Comparison of ENCODE assay signal across 20 cellular contexts in genomic region chr6:81999270-81999669, GRCh38.
DNase-seq lines count a peak whose midpoint lies in the region; ATAC-seq, FAIRE-seq and TF ChIP-seq lines count a peak whose summit lies in the region.
"Had no signal": no experiment of that assay in that cellular context is flagged by ENCODE, and none has a peak within 500 bp of the region (broad histone marks: within the 10 kb centered on the region; RNA-seq: fewer than 3 reads in every experiment).

No MANE protein-coding gene starts in this region.

- H3K4me1 ChIP-seq in astrocyte (ENCODE audit: insufficient read depth, low read length) (peaks cover 39% of the 10 kb centered on the region), trophoblast cell (ENCODE audit: control insufficient read depth in 1 of 2, insufficient read depth in 2 of 2, low read length in 2 of 2) (peaks cover 0 to 1% of the 10 kb centered on the region in 2 experiments)

- no peak overlapping the region for H3K4ac ChIP-seq in trophoblast cell (ENCODE audit: low read depth, low read length)

- H3K4me3 ChIP-seq in astrocyte (ENCODE audit: insufficient read depth, low read depth, low read length), result no peak overlapping the region
- H3K4me3 ChIP-seq in trophoblast cell (ENCODE audit: low read depth, low read length), result no peak overlapping the region
- H3K4me3 ChIP-seq: GM23338, PC-9 had no signal

- no peaks in the 10 kb centered on the region for H3K36me3 ChIP-seq in astrocyte (ENCODE audit: insufficient read depth, low read length)
- H3K36me3 ChIP-seq in trophoblast cell (ENCODE audit: control insufficient read depth in 1 of 2, insufficient read depth in 2 of 2, low read length in 2 of 2), result no peaks in the 10 kb centered on the region

- H2AFZ ChIP-seq in astrocyte (ENCODE audit: low read depth, low read length) (no peak overlapping the region), trophoblast cell (ENCODE audit: insufficient read depth, low read length, poor library complexity) (no peak overlapping the region)
- H2AFZ ChIP-seq: GM23338, PC-9 had no signal

- no peaks in the 10 kb centered on the region for H3K36me3 Mint-ChIP-seq in astrocyte (ENCODE audit: low read depth, unreplicated experiment)
- H3K36me3 Mint-ChIP-seq: IgD-negative memory B cell had no signal

- H2BK120ac ChIP-seq in trophoblast cell (ENCODE audit: insufficient read depth, low read length, poor library complexity), result no peak overlapping the region

- H3K79me2 ChIP-seq in astrocyte (ENCODE audit: insufficient read depth, low read length) (no peaks in the 10 kb centered on the region), trophoblast cell (ENCODE audit: control insufficient read depth, insufficient read depth, low read length, poor library complexity) (no peaks in the 10 kb centered on the region)

- H2BK5ac ChIP-seq in trophoblast cell (ENCODE audit: low read depth, low read length, poor library complexity), result no peak overlapping the region

- no peak overlapping the region for H3K27ac Mint-ChIP-seq in astrocyte (ENCODE audit: unreplicated experiment)
- H3K27ac Mint-ChIP-seq: CD4-positive, alpha-beta T cell; GM23338 had no signal

- no peak overlapping the region for H3K18ac ChIP-seq in trophoblast cell (ENCODE audit: low read length)

- no peaks in the 10 kb centered on the region for H3K27me3 Mint-ChIP-seq in astrocyte (ENCODE audit: low read depth, unreplicated experiment)
- H3K27me3 Mint-ChIP-seq: CD4-positive, alpha-beta T cell had no signal

- H4K12ac ChIP-seq in trophoblast cell (ENCODE audit: low read depth, low read length), result no peak overlapping the region

- H3K4me1 Mint-ChIP-seq in astrocyte (ENCODE audit: low read depth, unreplicated experiment), result peaks cover 41% of the 10 kb centered on the region
- H3K4me1 Mint-ChIP-seq: IgD-negative memory B cell had no signal

- peaks cover 1% of the 10 kb centered on the region for H3K9me3 Mint-ChIP-seq in astrocyte (ENCODE audit: unreplicated experiment)
- H3K9me3 Mint-ChIP-seq: CD4-positive, alpha-beta T cell; GM23338 had no signal

- H3K27ac ChIP-seq in astrocyte (ENCODE audit: low read depth, low read length), result peak overlapping the region; percentile 94
- no peak overlapping the region for H3K27ac ChIP-seq in trophoblast cell (ENCODE audit: low read depth, low read length)
- H3K27ac ChIP-seq: PC-9 had no signal

- H3K79me1 ChIP-seq in trophoblast cell (ENCODE audit: low read length), result no peaks in the 10 kb centered on the region

- no peak overlapping the region for H4K8ac ChIP-seq in trophoblast cell (ENCODE audit: low read depth, low read length)

- no peaks in the 10 kb centered on the region for H4K20me1 ChIP-seq in astrocyte (ENCODE audit: insufficient read depth, low read length)

- no peak for FAIRE-seq in astrocyte (lab: Jason Lieb, UNC)

- DNase-seq in ELR (ENCODE audit: low read depth), result peak; percentile 67
- DNase-seq in M059J (ENCODE audit: low read depth), result peak; percentile 95
- DNase-seq in astrocyte (ENCODE audit: low read depth), result peak; percentile 76
- DNase-seq in trophoblast cell, result peak; percentile 75 to 86
- DNase-seq in globus pallidus (ENCODE audit: low spot score), result no peak
- no peak for DNase-seq in left lobe of liver (ENCODE audit: low spot score)
- no peak for DNase-seq in NCI-H1694 (lab: John Stamatoyannopoulos, UW)
- no peak for DNase-seq in NOMO-1 treated with dmso at 0.1 percent for 144 hours (lab: John Stamatoyannopoulos, UW; ENCODE audit: unreplicated experiment)
- DNase-seq: ACHN; CD4-positive, alpha-beta T cell; DMS79 treated with DMSO at 0.1 percent for 48 hours; NCI-H146; NCI-H345; NCI-H69; NK-92 treated with Interleukin-12 subunit alpha and Interleukin-12 subunit beta, amount 100 ng/mL, for 24 hours; PC-9; Right ventricle myocardium superior had no signal

- no peaks in the 10 kb centered on the region for H3K9me3 ChIP-seq in astrocyte (ENCODE audit: insufficient read depth, low read depth, low read length)
- no peaks in the 10 kb centered on the region for H3K9me3 ChIP-seq in trophoblast cell (ENCODE audit: insufficient read depth, low read depth, low read length)

- no peaks in the 10 kb centered on the region for H3K27me3 ChIP-seq in astrocyte (ENCODE audit: insufficient read depth, low read length)
- H3K27me3 ChIP-seq in trophoblast cell (ENCODE audit: insufficient read depth, low read length), result no peaks in the 10 kb centered on the region

- no CpG with 5 or more reads among the region's 2 CpGs for WGBS in trophoblast cell (ENCODE audit: extremely low coverage, insufficient coverage, insufficient read length)

- no peak overlapping the region for H2AK5ac ChIP-seq in trophoblast cell (ENCODE audit: low read length)

- no peak overlapping the region for H3K4me3 Mint-ChIP-seq in astrocyte (ENCODE audit: unreplicated experiment)
- H3K4me3 Mint-ChIP-seq: CD4-positive, alpha-beta T cell; GM23338; IgD-negative memory B cell had no signal

- no peak overlapping the region for H4K91ac ChIP-seq in trophoblast cell (ENCODE audit: low read depth, low read length)

- peak overlapping the region; percentile 32 for H3K9ac ChIP-seq in astrocyte (ENCODE audit: low read length)
- no peak overlapping the region for H3K9ac ChIP-seq in trophoblast cell (ENCODE audit: low read length)

- H3K14ac ChIP-seq in trophoblast cell (ENCODE audit: low read length), result no peak overlapping the region

- H3K4me2 ChIP-seq in astrocyte (ENCODE audit: low read length) (peak overlapping the region; percentile 26), trophoblast cell (ENCODE audit: low read length) (no peak overlapping the region)
- H3K4me2 ChIP-seq: GM23338, PC-9 had no signal

- H3K23ac ChIP-seq in trophoblast cell (ENCODE audit: low read length), result no peak overlapping the region

- TF ChIP-seq CTCF in astrocyte (IDR thresholded peaks at IDR 0.05; ENCODE audit: insufficient read depth, low read depth, low read length), result no peak

- no peak for ATAC-seq in left lobe of liver
- ATAC-seq: GM23338, SK-N-SH treated with all-trans-retinoic acid at 6 μM for 48 hours had no signal

- no peak overlapping the region for H2BK12ac ChIP-seq in trophoblast cell (ENCODE audit: low read length)

Comparison
In these comparisons a context has a peak if more than half of its experiments do, and no peak if none do; other contexts are left out.
1. DNase-seq: peak in ELR (single experiment), M059J (single experiment), astrocyte (single experiment) and trophoblast cell (2 of 2); none in globus pallidus (single experiment), left lobe of liver (single experiment), NCI-H1694 (single experiment) and NOMO-1 treated with dmso at 0.1 percent for 144 hours (single experiment).